In the genomic region with DNA sequence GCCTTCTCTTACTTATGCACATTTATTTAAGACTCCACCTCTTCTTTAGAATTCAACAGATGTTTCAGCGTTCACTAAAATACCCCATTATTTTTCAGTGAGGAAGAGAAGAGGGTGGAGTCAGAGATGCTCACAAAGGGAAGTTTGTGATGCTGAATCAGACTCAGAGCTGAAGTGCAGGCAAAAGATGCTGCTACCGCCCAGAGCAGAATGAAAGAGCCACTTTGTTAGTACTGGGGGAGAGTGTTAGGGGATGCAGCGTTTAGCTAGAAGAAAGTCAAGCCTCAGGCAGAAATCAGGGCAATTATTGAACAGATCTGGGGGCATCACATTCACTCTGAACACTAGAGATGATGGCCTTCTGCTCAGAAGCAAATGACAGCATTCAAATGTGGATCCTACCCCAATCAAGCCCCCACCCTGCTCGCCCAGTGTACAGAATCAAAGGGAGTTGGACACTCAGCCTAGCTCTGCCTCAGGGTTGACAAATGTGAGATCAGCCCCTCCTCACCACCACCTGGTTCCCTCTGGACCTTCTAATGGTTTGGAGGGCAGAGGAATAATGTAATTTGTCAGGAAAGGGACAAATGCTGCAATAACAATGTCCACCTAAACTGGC, we compare ENCODE assay signal across 1 cellular context.
TF ChIP-seq lines count a peak whose summit lies in the region.

No MANE protein-coding gene starts in this region.

TF ChIP-seq in GM23338, 12 proteins besides CTCF, POLR2A, EP300 and RAD21 (continued from another document):
- TF ChIP-seq, protein P1, sequence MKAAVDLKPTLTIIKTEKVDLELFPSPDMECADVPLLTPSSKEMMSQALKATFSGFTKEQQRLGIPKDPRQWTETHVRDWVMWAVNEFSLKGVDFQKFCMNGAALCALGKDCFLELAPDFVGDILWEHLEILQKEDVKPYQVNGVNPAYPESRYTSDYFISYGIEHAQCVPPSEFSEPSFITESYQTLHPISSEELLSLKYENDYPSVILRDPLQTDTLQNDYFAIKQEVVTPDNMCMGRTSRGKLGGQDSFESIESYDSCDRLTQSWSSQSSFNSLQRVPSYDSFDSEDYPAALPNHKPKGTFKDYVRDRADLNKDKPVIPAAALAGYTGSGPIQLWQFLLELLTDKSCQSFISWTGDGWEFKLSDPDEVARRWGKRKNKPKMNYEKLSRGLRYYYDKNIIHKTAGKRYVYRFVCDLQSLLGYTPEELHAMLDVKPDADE (IDR thresholded peaks at IDR 0.05), result no peak
TF ChIP-seq in GM23338: peak in this region for 0.
